8 cellular contexts compared by ENCODE assay signal in genomic region chr1:151281969-151282882, GRCh38. TPM values are rescaled to one million over a fixed set of nuclear protein-coding genes. Genes with fewer than 3 reads are reported as not detected.
DNase-seq lines count a peak whose midpoint lies in the region; ATAC-seq and TF ChIP-seq lines count a peak whose summit lies in the region.

TSS of gene ZNF687 (plus strand) at chr1:151282299. CDS start at chr1:151286292, 3,993 bp downstream.

- TF ChIP-seq CTCF in epithelial cell of proximal tubule (conservative IDR thresholded peaks at IDR 0.05; ENCODE audit: low read depth, low read length) = no peak

- no peaks in the 10 kb centered on the region for H3K9me3 Mint-ChIP-seq in activated T-cell treated with anti-CD3 and anti-CD28 coated beads, Interleukin-2, amount 50 U/mL, for 24 hours

- DNase-seq in DMS53 (lab: John Stamatoyannopoulos, UW) (peak; percentile 100), KBM-7 (peak; percentile 100), epithelial cell of proximal tubule (ENCODE audit: low read depth) (peak; percentile 97), mucosa of gallbladder (ENCODE audit: low spot score) (peak; percentile 100)
- peak; percentile 98 for DNase-seq in activated T-cell treated with anti-CD3 and anti-CD28 coated beads, Interleukin-2, amount 50 U/mL, for 24 hours
- peak; percentile 89 to 97 for DNase-seq in stimulated activated CD8-positive, alpha-beta memory T cell treated with anti-CD3 and anti-CD28 coated beads, Interleukin-4, amount 100 ng/mL, for 4 hours (ENCODE audit: low read depth in 2 of 2, low spot score in 1 of 2)

- H3K4me1 Mint-ChIP-seq in activated T-cell treated with anti-CD3 and anti-CD28 coated beads, Interleukin-2, amount 50 U/mL, for 24 hours (ENCODE audit: low read depth) = peaks cover 38% of the 10 kb centered on the region

- in situ Hi-C loops in KBM-7 (cut with MboI; ENCODE audit: low pct_unique_long_range_greater_than_20kb, low sequenced_read_pairs) = no loop called here

- ATAC-seq in GM21717 (IDR thresholded peaks at IDR 0.05; ENCODE audit: unreplicated experiment) = peak; percentile 75

- H3K4me3 Mint-ChIP-seq in activated T-cell treated with anti-CD3 and anti-CD28 coated beads, Interleukin-2, amount 50 U/mL, for 24 hours = peak within 1 kb of the TSS; percentile 96

- H3K27ac Mint-ChIP-seq in activated T-cell treated with anti-CD3 and anti-CD28 coated beads, Interleukin-2, amount 50 U/mL, for 24 hours = peak within 1 kb of the TSS; percentile 99

- H3K4me3 ChIP-seq in epithelial cell of proximal tubule (ENCODE audit: low read depth, low read length) = peak within 1 kb of the TSS; percentile 86

- H3K36me3 Mint-ChIP-seq in activated T-cell treated with anti-CD3 and anti-CD28 coated beads, Interleukin-2, amount 50 U/mL, for 24 hours (ENCODE audit: low read depth) = peaks cover 46% of the 10 kb centered on the region

- H3K27me3 Mint-ChIP-seq in activated T-cell treated with anti-CD3 and anti-CD28 coated beads, Interleukin-2, amount 50 U/mL, for 24 hours = no peaks in the 10 kb centered on the region

TF ChIP-seq in PFSK-1, 5 proteins besides CTCF, POLR2A, EP300 and RAD21:
- TF ChIP-seq POLR2AphosphoS5 (IDR thresholded peaks at IDR 0.05; ENCODE audit: low read depth, low read length) (peak; percentile 63; the same call in 1 of the 2 replicates), FOXP2 (optimal IDR thresholded peaks at IDR 0.05; ENCODE audit: borderline replicate concordance, extremely low read depth, extremely low read length, insufficient read depth) (no peak), SIN3A (IDR thresholded peaks at IDR 0.05; ENCODE audit: borderline replicate concordance, insufficient read depth, low read length) (no peak; the same call in 1 of the 2 replicates), TAF1 (IDR thresholded peaks at IDR 0.05; ENCODE audit: borderline replicate concordance, insufficient read depth, low read length) (no peak), REST (IDR thresholded peaks at IDR 0.05; ENCODE audit: insufficient read depth in 1 of 2, low read depth in 2 of 2, low read length in 2 of 2) (0 out of 4 replicates have a peak, but pooled peaks of 1 of the 2 experiments have one; percentile 17)

RNA-seq across cellular contexts. Expression of gene ZNF687, which starts in this region (rescaled TPM):
- 31.5 TPM for polyA plus RNA-seq in PFSK-1 (2012; ENCODE audit: insufficient read length, low read depth)
- total RNA-seq in epithelial cell of proximal tubule (14.0 and 16.9 TPM in 2 replicates), mucosa of gallbladder (40.4 TPM)

Comparison
In these comparisons a context has a peak if more than half of its experiments do, and no peak if none do; other contexts are left out.
1. Peak in every context shown above with its lines: DNase-seq, ATAC-seq and H3K4me3 ChIP-seq.